8 cellular contexts compared by ENCODE assay signal in the genomic region with DNA sequence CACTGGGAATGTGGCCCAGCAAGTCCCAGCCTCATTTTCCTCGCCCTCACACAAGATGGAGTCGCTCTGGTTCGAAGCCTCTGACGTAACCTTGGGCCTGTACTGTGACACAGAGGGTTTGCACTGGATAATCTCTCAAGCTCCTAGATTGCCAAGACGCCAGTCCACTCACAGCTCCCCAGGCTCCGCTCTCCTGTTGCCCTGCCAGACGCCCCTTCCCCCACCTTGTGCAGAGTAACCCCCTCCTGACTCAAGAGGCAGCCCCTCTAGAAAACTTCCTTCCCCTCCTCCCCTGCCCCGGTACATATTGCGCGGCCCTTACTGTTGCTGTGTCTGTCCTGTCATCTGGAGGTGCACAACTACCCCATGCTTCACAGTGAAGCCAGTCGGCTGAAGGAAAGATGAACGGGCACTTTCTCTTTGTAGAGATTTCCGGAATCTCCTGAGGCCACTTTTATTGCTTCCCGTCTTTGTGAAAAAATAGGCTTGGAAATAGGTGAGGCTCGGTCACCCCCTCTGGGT. TPM values are rescaled to one million over a fixed set of nuclear protein-coding genes. Genes with fewer than 3 reads are reported as not detected.
DNase-seq lines count a peak whose midpoint lies in the region; FAIRE-seq and TF ChIP-seq lines count a peak whose summit lies in the region.

No MANE protein-coding gene starts in this region.

- H3F3A ChIP-seq in smooth muscle cell (ENCODE audit: low read depth), result no peaks in the 10 kb centered on the region

- H3K27me3 ChIP-seq in iPS-15b (ENCODE audit: control insufficient read depth, insufficient read depth, low read length) (peaks cover 27% of the 10 kb centered on the region), smooth muscle cell (ENCODE audit: low read depth) (no peaks in the 10 kb centered on the region)

- DNase-seq in HCEC 1CT (peak; percentile 23), smooth muscle cell (lab: John Stamatoyannopoulos, UW; ENCODE audit: unreplicated experiment) (no peak), RCC 7860 (ENCODE audit: low spot score) (no peak), NCI-H524 (lab: John Stamatoyannopoulos, UW) (no peak), SHP77 (lab: John Stamatoyannopoulos, UW) (no peak)
- no peak for DNase-seq in activated CD4-positive, alpha-beta T cell treated with anti-CD3 and anti-CD28 coated beads, Interleukin-2, amount 50 U/mL, for 4 hours

- 25% methylated on average over 15 of the region's 15 CpGs for WGBS in smooth muscle cell (ENCODE audit: low lambda C conversion rate)

- peak overlapping the region; percentile 53 for H3K27ac ChIP-seq in angular gyrus (ENCODE audit: low read depth, low read length)
- peak overlapping the region; percentile 56 for H3K27ac ChIP-seq in smooth muscle cell (ENCODE audit: low read depth)

- H4K20me1 ChIP-seq in smooth muscle cell (ENCODE audit: low read depth), result no peaks in the 10 kb centered on the region

- H3K36me3 ChIP-seq in iPS-15b (ENCODE audit: control insufficient read depth, insufficient read depth, low read length), result no peaks in the 10 kb centered on the region
- no peaks in the 10 kb centered on the region for H3K36me3 ChIP-seq in smooth muscle cell (ENCODE audit: low read depth)

- H3K9ac ChIP-seq in iPS-15b (ENCODE audit: low read depth, low read length) (peak overlapping the region; percentile 71), smooth muscle cell (ENCODE audit: low read depth) (peak overlapping the region; percentile 62)

- peak overlapping the region; percentile 98 for H3K4me2 ChIP-seq in smooth muscle cell

- peak overlapping the region; percentile 78 for H2AFZ ChIP-seq in smooth muscle cell (ENCODE audit: low read depth)

- no peaks in the 10 kb centered on the region for H3K4me1 ChIP-seq in iPS-15b (ENCODE audit: control insufficient read depth, insufficient read depth, low read length)
- H3K4me1 ChIP-seq in smooth muscle cell (ENCODE audit: low read depth), result peaks cover 14% of the 10 kb centered on the region

- peaks cover 10% of the 10 kb centered on the region for H3K79me2 ChIP-seq in smooth muscle cell (ENCODE audit: low read depth)

- H3K9me3 ChIP-seq in iPS-15b (ENCODE audit: control insufficient read depth, insufficient read depth, low read length), result no peaks in the 10 kb centered on the region
- no peaks in the 10 kb centered on the region for H3K9me3 ChIP-seq in smooth muscle cell (replicated peaks; ENCODE audit: low read depth)

- no peak for FAIRE-seq in RCC 7860 (lab: Jason Lieb, UNC)

- H3K4me3 ChIP-seq in iPS-15b (ENCODE audit: low read depth, low read length) (peak overlapping the region; percentile 60), smooth muscle cell (peak overlapping the region; percentile 81)

- no peak for TF ChIP-seq CTCF in smooth muscle cell (IDR thresholded peaks at IDR 0.05; ENCODE audit: borderline replicate concordance, insufficient read depth, poor library complexity, severe bottlenecking)

RNA-seq across cellular contexts. Expression of gene KIAA1614, which starts 1.0 kb away (rescaled TPM):
- total RNA-seq in smooth muscle cell, result 3.2 and 8.4 TPM in 2 replicates
- polyA plus RNA-seq in smooth muscle cell, result 2.9 and 6.8 TPM in 2 replicates
